ENCODE assay signal across 33 cellular contexts in genomic region chr2:107657049-107657448, GRCh38.
"Had no signal": no experiment of that assay in that cellular context is flagged by ENCODE, and none has a peak within 500 bp of the region (broad histone marks: within the 10 kb centered on the region; RNA-seq: fewer than 3 reads in every experiment).

No MANE protein-coding gene starts in this region.

- H3K36me3 Mint-ChIP-seq: naive thymus-derived CD4-positive, alpha-beta T cell; natural killer cell treated with Interleukin-12 subunit alpha and Interleukin-12 subunit beta and Interleukin-15 and Interleukin-18, amount 100 ng/mL, for 72 hours; stimulated activated memory B cell treated with anti-CD40 and anti-IgM and Interleukin-4, amounts not matched to agents 10 μg/mL and 1 μg/mL and 100 μg/mL, for 72 hours; type B pancreatic cell had no signal

- H3K4me2 ChIP-seq: smooth muscle cell had no signal

- H3K4me3 Mint-ChIP-seq: naive thymus-derived CD4-positive, alpha-beta T cell; natural killer cell treated with Interleukin-12 subunit alpha and Interleukin-12 subunit beta and Interleukin-15 and Interleukin-18, amount 100 ng/mL, for 72 hours; nephron progenitor cell; neural crest cell; stimulated activated memory B cell treated with anti-CD40 and anti-IgM and Interleukin-4, amounts not matched to agents 10 μg/mL and 1 μg/mL and 100 μg/mL, for 72 hours; stimulated activated naive CD8-positive, alpha-beta T cell treated with anti-CD3 and anti-CD28 coated beads, Interleukin-15, amount 100 ng/mL, for 72 hours; type B pancreatic cell had no signal

- H3K9ac ChIP-seq: parathyroid adenoma had no signal

- H3K79me2 ChIP-seq: parathyroid adenoma had no signal

- H2AFZ ChIP-seq: parathyroid adenoma had no signal

- H3K4me1 ChIP-seq: parathyroid adenoma, psoas muscle, spleen, suprapubic skin, testis, tibial artery, transverse colon, upper lobe of right lung, uterus had no signal

- H3K36me3 ChIP-seq: neutrophil, ovary, spleen, suprapubic skin, tibial artery, transverse colon, upper lobe of right lung, uterus had no signal

- H3K9me3 ChIP-seq: neutrophil, ovary, psoas muscle, suprapubic skin, testis, tibial artery, transverse colon, upper lobe of right lung, uterus had no signal

- DNase-seq: naive thymus-derived CD4-positive, alpha-beta T cell; nephron progenitor cell; nucleus accumbens; ovary; posterior cingulate gyrus; psoas muscle; right cardiac atrium; spleen; stimulated activated CD4-positive, alpha-beta T cell treated with anti-CD3 and anti-CD28 coated beads, Interleukin-12 subunit alpha, Interleukin-12 subunit beta, amount 100 ng/mL, for 4 hours; stimulated activated CD4-positive, alpha-beta T cell treated with anti-CD3 and anti-CD28 coated beads, Interleukin-1b, Interleukin-23, amount 100 ng/mL, for 48 hours; stimulated activated CD4-positive, alpha-beta T cell treated with anti-CD3 and anti-CD28 coated beads, Interleukin-4, amount 100 ng/mL, for 1 hour; stimulated activated CD4-positive, alpha-beta T cell treated with anti-CD3 and anti-CD28 coated beads, Interleukin-4, amount 100 ng/mL, for 4 hours; stimulated activated CD8-positive, alpha-beta memory T cell treated with anti-CD3 and anti-CD28 coated beads, Interleukin-4, amount 100 ng/mL, for 48 hours; stimulated activated naive CD4-positive, alpha-beta T cell; stimulated activated naive CD8-positive, alpha-beta T cell treated with anti-CD3 and anti-CD28 coated beads, Interleukin-15, amount 100 ng/mL, for 72 hours; stimulated activated naive CD8-positive, alpha-beta T cell treated with anti-CD3 and anti-CD28 coated beads, Interleukin-15, Interleukin-2, amounts not matched to agents 100 U/mL and 50 U/mL, for 24 hours; substantia nigra; testis; tibial artery; transverse colon; upper lobe of right lung; uterus had no signal

- H3K4me3 ChIP-seq: ovary, psoas muscle, skin epidermis, smooth muscle cell, spleen, suprapubic skin, testis, tibial artery, transverse colon, upper lobe of right lung, uterus had no signal

- H3K4me1 Mint-ChIP-seq: naive thymus-derived CD4-positive, alpha-beta T cell; nephron progenitor cell; neural crest cell; stimulated activated memory B cell treated with anti-CD40 and anti-IgM and Interleukin-4, amounts not matched to agents 10 μg/mL and 1 μg/mL and 100 μg/mL, for 72 hours; stimulated activated naive CD8-positive, alpha-beta T cell treated with anti-CD3 and anti-CD28 coated beads, Interleukin-15, amount 100 ng/mL, for 72 hours had no signal

- H3K27me3 Mint-ChIP-seq: naive thymus-derived CD4-positive, alpha-beta T cell; natural killer cell treated with Interleukin-12 subunit alpha and Interleukin-12 subunit beta and Interleukin-15 and Interleukin-18, amount 100 ng/mL, for 72 hours; progenitor cell of endocrine pancreas; stimulated activated memory B cell treated with anti-CD40 and anti-IgM and Interleukin-4, amounts not matched to agents 10 μg/mL and 1 μg/mL and 100 μg/mL, for 72 hours; stimulated activated naive CD8-positive, alpha-beta T cell treated with anti-CD3 and anti-CD28 coated beads, Interleukin-15, amount 100 ng/mL, for 72 hours; type B pancreatic cell had no signal

- H3K27me3 ChIP-seq: neutrophil, ovary, spleen, suprapubic skin, testis, tibial artery, transverse colon, upper lobe of right lung, uterus had no signal

- ATAC-seq: naive thymus-derived CD4-positive, alpha-beta T cell; natural killer cell treated with Interleukin-12 subunit alpha and Interleukin-12 subunit beta and Interleukin-15 and Interleukin-18, amount 100 ng/mL, for 72 hours; psoas muscle; right cardiac atrium; sciatic nerve; stimulated activated memory B cell treated with anti-CD40 and anti-IgM and Interleukin-4, amounts not matched to agents 10 μg/mL and 1 μg/mL and 100 μg/mL, for 72 hours; stimulated activated naive CD8-positive, alpha-beta T cell treated with anti-CD3 and anti-CD28 coated beads, Interleukin-15, amount 100 ng/mL, for 72 hours; stimulated activated naive CD8-positive, alpha-beta T cell treated with anti-CD3 and anti-CD28 coated beads, Interleukin-15, Interleukin-2, amounts not matched to agents 100 U/mL and 50 U/mL, for 24 hours; upper lobe of right lung had no signal

- H3K27ac Mint-ChIP-seq: naive thymus-derived CD4-positive, alpha-beta T cell; natural killer cell treated with Interleukin-12 subunit alpha and Interleukin-12 subunit beta and Interleukin-15 and Interleukin-18, amount 100 ng/mL, for 72 hours; nephron progenitor cell; progenitor cell of endocrine pancreas; stimulated activated memory B cell treated with anti-CD40 and anti-IgM and Interleukin-4, amounts not matched to agents 10 μg/mL and 1 μg/mL and 100 μg/mL, for 72 hours; stimulated activated naive CD8-positive, alpha-beta T cell treated with anti-CD3 and anti-CD28 coated beads, Interleukin-15, amount 100 ng/mL, for 72 hours; type B pancreatic cell had no signal

- H3K9me3 Mint-ChIP-seq: nephron progenitor cell; neural crest cell; stimulated activated naive CD8-positive, alpha-beta T cell treated with anti-CD3 and anti-CD28 coated beads, Interleukin-15, amount 100 ng/mL, for 72 hours; type B pancreatic cell had no signal

- H3K27ac ChIP-seq: neutrophil, ovary, parathyroid adenoma, psoas muscle, skin epidermis, spleen, suprapubic skin, testis, tibial artery, transverse colon, upper lobe of right lung, uterus had no signal
